In genomic region chr6:105561501-105561900, GRCh38 we compare ENCODE assay signal across 15 cellular contexts.
"Had no signal": no experiment of that assay in that cellular context is flagged by ENCODE, and none has a peak within 500 bp of the region (broad histone marks: within the 10 kb centered on the region; RNA-seq: fewer than 3 reads in every experiment).

No MANE protein-coding gene starts in this region.

- H3K4me3 ChIP-seq: right atrium auricular region, transverse colon had no signal

- H3K4me2 ChIP-seq: SK-N-SH had no signal

- ATAC-seq: effector memory CD8-positive, alpha-beta T cell; left ventricle myocardium superior had no signal

- H3K9me3 ChIP-seq: right atrium auricular region, SK-N-SH, transverse colon had no signal

- H3K36me3 ChIP-seq: right atrium auricular region, transverse colon had no signal

- FAIRE-seq: astrocyte had no signal

- H3K4me1 ChIP-seq: right atrium auricular region had no signal

- H3K27ac ChIP-seq: right atrium auricular region, transverse colon had no signal

- DNase-seq: activated B cell treated with CpG ODN at 0.5 μM for 24 hours; activated CD4-positive, alpha-beta T cell treated with anti-CD3 and anti-CD28 coated beads for 48 hours; activated naive CD4-positive, alpha-beta T cell treated with anti-CD3 and anti-CD28 coated beads for 36 hours; dermis blood vessel endothelial cell; effector memory CD8-positive, alpha-beta T cell; erythroblast; hippocampal formation; left ventricle myocardium superior; mesendoderm; SK-N-SH; stimulated activated CD4-positive, alpha-beta T cell treated with anti-CD3 and anti-CD28 coated beads, Interleukin-4, amount 100 ng/mL, for 24 hours; stimulated activated naive CD8-positive, alpha-beta T cell treated with anti-CD3 and anti-CD28 coated beads, Interleukin-15, Interleukin-2, amounts not matched to agents 100 U/mL and 50 U/mL, for 24 hours; transverse colon had no signal

- H3K9me2 ChIP-seq: SK-N-SH had no signal

- H3K27me3 ChIP-seq: right atrium auricular region, transverse colon had no signal
